ENCODE assay signal across 1 cellular context in the genomic region with DNA sequence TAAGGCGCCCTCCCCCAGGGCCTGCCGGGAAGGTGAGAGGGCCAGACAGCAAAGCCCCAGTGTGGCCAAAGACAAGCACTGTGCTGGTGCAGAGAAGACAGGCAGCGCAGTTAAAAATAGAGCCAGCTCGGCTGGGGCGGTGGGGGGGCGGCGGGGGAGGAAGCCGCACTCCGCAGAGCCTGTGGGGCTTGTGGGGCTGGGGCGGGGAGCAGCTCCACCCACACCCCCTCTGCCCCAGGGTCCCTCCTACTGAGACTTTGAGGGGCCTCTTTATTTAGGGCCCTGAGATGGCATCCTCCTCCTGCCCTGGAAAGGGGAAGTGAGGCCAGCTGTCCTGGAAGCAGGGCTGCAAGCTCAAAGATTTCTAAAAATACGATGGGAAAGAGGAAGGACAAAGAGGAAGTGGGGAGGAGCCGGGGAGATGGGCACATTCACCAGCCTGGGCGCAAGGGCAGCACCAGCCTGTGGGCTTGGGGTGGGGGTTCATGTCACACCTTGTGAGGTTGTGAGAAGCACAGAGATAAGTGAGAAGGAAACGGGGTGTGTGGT.
TF ChIP-seq lines count a peak whose summit lies in the region.

No MANE protein-coding gene starts in this region.

TF ChIP-seq in K562, 482 proteins besides CTCF, POLR2A, EP300 and RAD21 (continued from another document):
- TF ChIP-seq, protein P1, sequence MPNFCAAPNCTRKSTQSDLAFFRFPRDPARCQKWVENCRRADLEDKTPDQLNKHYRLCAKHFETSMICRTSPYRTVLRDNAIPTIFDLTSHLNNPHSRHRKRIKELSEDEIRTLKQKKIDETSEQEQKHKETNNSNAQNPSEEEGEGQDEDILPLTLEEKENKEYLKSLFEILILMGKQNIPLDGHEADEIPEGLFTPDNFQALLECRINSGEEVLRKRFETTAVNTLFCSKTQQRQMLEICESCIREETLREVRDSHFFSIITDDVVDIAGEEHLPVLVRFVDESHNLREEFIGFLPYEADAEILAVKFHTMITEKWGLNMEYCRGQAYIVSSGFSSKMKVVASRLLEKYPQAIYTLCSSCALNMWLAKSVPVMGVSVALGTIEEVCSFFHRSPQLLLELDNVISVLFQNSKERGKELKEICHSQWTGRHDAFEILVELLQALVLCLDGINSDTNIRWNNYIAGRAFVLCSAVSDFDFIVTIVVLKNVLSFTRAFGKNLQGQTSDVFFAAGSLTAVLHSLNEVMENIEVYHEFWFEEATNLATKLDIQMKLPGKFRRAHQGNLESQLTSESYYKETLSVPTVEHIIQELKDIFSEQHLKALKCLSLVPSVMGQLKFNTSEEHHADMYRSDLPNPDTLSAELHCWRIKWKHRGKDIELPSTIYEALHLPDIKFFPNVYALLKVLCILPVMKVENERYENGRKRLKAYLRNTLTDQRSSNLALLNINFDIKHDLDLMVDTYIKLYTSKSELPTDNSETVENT (CRISPR knock-in tag; IDR thresholded peaks at IDR 0.05), result no peak
- TF ChIP-seq THRB (CRISPR knock-in tag; conservative IDR thresholded peaks at IDR 0.05) (no peak), PHF20 (IDR thresholded peaks at IDR 0.05; ENCODE audit: partially characterized antibody) (no peak), TFE3 (CRISPR knock-in tag; IDR thresholded peaks at IDR 0.05) (no peak), ETV6 (IDR thresholded peaks at IDR 0.05; ENCODE audit: borderline replicate concordance in 1 of 2, low read depth in 2 of 2, low read length in 1 of 2) (peak; percentile 61 to 77; a peak in 3 of 4 replicates), ETV6 (CRISPR knock-in tag; IDR thresholded peaks at IDR 0.05; ENCODE audit: borderline replicate concordance) (no peak), CTBP1 (IDR thresholded peaks at IDR 0.05; ENCODE audit: borderline replicate concordance) (no peak), ARID1B (IDR thresholded peaks at IDR 0.05) (peak; percentile 40; the same call in 1 of the 2 replicates), SRF (CRISPR knock-in tag; IDR thresholded peaks at IDR 0.05) (no peak), SPI1 (IDR thresholded peaks at IDR 0.05; ENCODE audit: borderline replicate concordance, low read depth, low read length) (peak; percentile 97), ZFPM2 (CRISPR knock-in tag; IDR thresholded peaks at IDR 0.05) (no peak), CBX2 (IDR thresholded peaks at IDR 0.05; ENCODE audit: insufficient read depth, low read length, poor library complexity, severe bottlenecking) (no peak), HDAC8 (tag; IDR thresholded peaks at IDR 0.05) (no peak), HEY1 (CRISPR knock-in tag; IDR thresholded peaks at IDR 0.05; ENCODE audit: borderline replicate concordance) (no peak), TAF9B (IDR thresholded peaks at IDR 0.05; ENCODE audit: partially characterized antibody) (no peak), ZBTB40 (IDR thresholded peaks at IDR 0.05) (no peak), ZBTB40 (CRISPR knock-in tag; IDR thresholded peaks at IDR 0.05) (no peak)
- TF ChIP-seq, protein P2, sequence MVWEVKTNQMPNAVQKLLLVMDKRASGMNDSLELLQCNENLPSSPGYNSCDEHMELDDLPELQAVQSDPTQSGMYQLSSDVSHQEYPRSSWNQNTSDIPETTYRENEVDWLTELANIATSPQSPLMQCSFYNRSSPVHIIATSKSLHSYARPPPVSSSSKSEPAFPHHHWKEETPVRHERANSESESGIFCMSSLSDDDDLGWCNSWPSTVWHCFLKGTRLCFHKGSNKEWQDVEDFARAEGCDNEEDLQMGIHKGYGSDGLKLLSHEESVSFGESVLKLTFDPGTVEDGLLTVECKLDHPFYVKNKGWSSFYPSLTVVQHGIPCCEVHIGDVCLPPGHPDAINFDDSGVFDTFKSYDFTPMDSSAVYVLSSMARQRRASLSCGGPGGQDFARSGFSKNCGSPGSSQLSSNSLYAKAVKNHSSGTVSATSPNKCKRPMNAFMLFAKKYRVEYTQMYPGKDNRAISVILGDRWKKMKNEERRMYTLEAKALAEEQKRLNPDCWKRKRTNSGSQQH (CRISPR knock-in tag; IDR thresholded peaks at IDR 0.05), result no peak
